In genomic region chr5:116454417-116454927, GRCh38 we compare ENCODE assay signal across 8 cellular contexts.
DNase-seq lines count a peak whose midpoint lies in the region; ATAC-seq and TF ChIP-seq lines count a peak whose summit lies in the region.

No MANE protein-coding gene starts in this region.

- H3K27me3 ChIP-seq in stomach smooth muscle (ENCODE audit: control insufficient read depth in 1 of 2, insufficient read depth in 2 of 2, low read length in 2 of 2): no peaks in the 10 kb centered on the region

- H3K4me1 ChIP-seq in stomach smooth muscle (ENCODE audit: control insufficient read depth, insufficient read depth, low read length): peaks cover 23% of the 10 kb centered on the region

- POLR2A ChIA-PET in AG04449 (lab: Yijun Ruan, JAX): interaction anchor here (1.1 kb wide), 1 partner anchor 11 kb away, joined by 4 read pairs; no protein-coding TSS in a partner anchor

- no peaks in the 10 kb centered on the region for H3K36me3 ChIP-seq in stomach smooth muscle (ENCODE audit: control insufficient read depth in 2 of 2, insufficient read depth in 2 of 2, low read length in 2 of 2)

- DNase-seq in AG04449 (ENCODE audit: low read depth, low spot score) (peak; percentile 76), OCI-M1 (lab: John Stamatoyannopoulos, UW) (peak; percentile 26), fibroblast of villous mesenchyme (ENCODE audit: low read depth) (peak; percentile 91), NCI-H1930 (lab: John Stamatoyannopoulos, UW) (no peak), 8988T (no peak)

- TF ChIP-seq CTCF in AG04449 (IDR thresholded peaks at IDR 0.05; ENCODE audit: insufficient read depth, low read length, missing control alignments) (no peak), fibroblast of villous mesenchyme (IDR thresholded peaks at IDR 0.05; ENCODE audit: insufficient read depth, low read depth, low read length) (no peak)

- peak overlapping the region; percentile 12 for H3K27ac ChIP-seq in stomach smooth muscle (ENCODE audit: low read length)

- H3K4me3 ChIP-seq in AG04449 (ENCODE audit: low read depth, low read length) (peak overlapping the region; percentile 33), fibroblast of villous mesenchyme (ENCODE audit: low read depth, low read length) (peak overlapping the region; percentile 10), stomach smooth muscle (ENCODE audit: low read length in 2 of 2) (peak overlapping the region; percentile 43 to 55)

- H3K9ac ChIP-seq in stomach smooth muscle (ENCODE audit: low read length in 2 of 2): no peak overlapping the region

- CTCF ChIA-PET in AG04449 (lab: Yijun Ruan, JAX): no interaction called here

- ATAC-seq in GM18907 (IDR thresholded peaks at IDR 0.05; ENCODE audit: unreplicated experiment) (peak; percentile 100), HG03025 (IDR thresholded peaks at IDR 0.05; ENCODE audit: low FRiP score, unreplicated experiment) (peak; percentile 99)

- H3K9me3 ChIP-seq in stomach smooth muscle (ENCODE audit: control insufficient read depth in 2 of 2, low read length in 2 of 2): no peaks in the 10 kb centered on the region

Comparison
In these comparisons a context has a peak if more than half of its experiments do, and no peak if none do; other contexts are left out.
1. DNase-seq: peak in AG04449 (single experiment), OCI-M1 (single experiment) and fibroblast of villous mesenchyme (single experiment); none in NCI-H1930 (0 of 2) and 8988T (single experiment).
2. Peak in every context shown above with its lines, with median percentiles within 50 percentile points of each other: H3K4me3 ChIP-seq.